15 cellular contexts compared by ENCODE assay signal in the genomic region with DNA sequence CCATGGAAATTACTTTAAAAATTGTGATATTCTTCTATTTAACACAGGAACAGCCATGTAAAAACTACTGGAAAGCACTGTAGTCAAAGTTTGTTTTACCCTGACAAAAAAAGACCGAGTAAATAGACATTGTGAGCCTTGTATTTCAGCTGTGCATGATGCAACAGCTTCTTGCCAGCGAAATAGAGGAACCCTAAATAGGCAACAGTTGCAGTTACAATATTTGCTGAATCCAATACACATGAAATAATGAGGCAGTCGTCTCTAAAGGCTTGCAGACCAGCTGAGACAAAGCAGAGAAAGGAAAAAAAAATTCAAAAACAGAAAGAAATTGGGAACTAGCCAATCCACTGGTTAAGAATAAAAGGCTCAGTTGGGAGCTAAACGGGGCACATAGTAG.
A peak's percentile ranks its signal among the peaks of the same experiment; 100 is the strongest.
DNase-seq lines count a peak whose midpoint lies in the region; ATAC-seq and TF ChIP-seq lines count a peak whose summit lies in the region.
"Had no signal": no experiment of that assay in that cellular context is flagged by ENCODE, and none has a peak within 500 bp of the region (broad histone marks: within the 10 kb centered on the region; RNA-seq: fewer than 3 reads in every experiment).

No MANE protein-coding gene starts in this region.

- no peaks in the 10 kb centered on the region for H3K4me1 Mint-ChIP-seq in type B pancreatic cell (ENCODE audit: unreplicated experiment)

- H3K36me3 Mint-ChIP-seq in type B pancreatic cell: no peaks in the 10 kb centered on the region

- peak overlapping the region; percentile 59 for H3K27ac Mint-ChIP-seq in type B pancreatic cell

- H3K4me3 ChIP-seq in LNCaP clone FGC (ENCODE audit: low read depth, low read length): no peak overlapping the region
- H3K4me3 ChIP-seq: testis had no signal

- ATAC-seq in HG03097 (IDR thresholded peaks at IDR 0.05; ENCODE audit: low FRiP score, unreplicated experiment) (no peak), GM18861 (IDR thresholded peaks at IDR 0.05; ENCODE audit: unreplicated experiment) (no peak)
- ATAC-seq: Right ventricle myocardium inferior had no signal

- H3K4me3 Mint-ChIP-seq in type B pancreatic cell: no peak overlapping the region

- DNase-seq in NCI-H2171 treated with DMSO at 0.1 percent for 48 hours (lab: John Stamatoyannopoulos, UW): peak; percentile 10
- no peak for DNase-seq in NCI-H2171 (lab: John Stamatoyannopoulos, UW)
- peak; percentile 1 for DNase-seq in LNCaP clone FGC (ENCODE audit: low read depth)
- DNase-seq in SKM-1 treated with dmso at 0.1 percent for 144 hours (lab: John Stamatoyannopoulos, UW; ENCODE audit: unreplicated experiment): peak; percentile 60
- DNase-seq in type B pancreatic cell (ENCODE audit: extremely low spot score, unreplicated experiment): no peak
- DNase-seq in activated naive CD4-positive, alpha-beta T cell treated with Interleukin-2 at 50 U/mL for 16 hours: no peak
- DNase-seq: activated naive CD4-positive, alpha-beta T cell treated with anti-CD3 and anti-CD28 coated beads, Interleukin-2, amount 50 U/mL, for 16 hours; COR-L47; GOT3; NCI-H1048; posterior cingulate gyrus; testis had no signal

- peaks cover 7% of the 10 kb centered on the region for H3K9me3 Mint-ChIP-seq in type B pancreatic cell

- no peaks in the 10 kb centered on the region for H3K27me3 Mint-ChIP-seq in type B pancreatic cell

- no peak for TF ChIP-seq CTCF in LNCaP clone FGC (IDR thresholded peaks at IDR 0.05; ENCODE audit: control insufficient read depth, extremely low read depth, insufficient read depth)
- TF ChIP-seq CTCF in type B pancreatic cell (conservative IDR thresholded peaks at IDR 0.05): no peak

Comparison
In these comparisons a context has a peak if more than half of its experiments do, and no peak if none do; other contexts are left out.
1. DNase-seq: peak in NCI-H2171 treated with DMSO at 0.1 percent for 48 hours (single experiment), LNCaP clone FGC (single experiment) and SKM-1 treated with dmso at 0.1 percent for 144 hours (single experiment); none in NCI-H2171 (single experiment), type B pancreatic cell (single experiment) and activated naive CD4-positive, alpha-beta T cell treated with Interleukin-2 at 50 U/mL for 16 hours (single experiment).